34 cellular contexts compared by ENCODE assay signal in genomic region chr11:62150887-62151736, GRCh38. TPM values are rescaled to one million over a fixed set of nuclear protein-coding genes. Genes with fewer than 3 reads are reported as not detected.
DNase-seq lines count a peak whose midpoint lies in the region; ATAC-seq and TF ChIP-seq lines count a peak whose summit lies in the region.
"Had no signal": no experiment of that assay in that cellular context is flagged by ENCODE, and none has a peak within 500 bp of the region (broad histone marks: within the 10 kb centered on the region; RNA-seq: fewer than 3 reads in every experiment).

No MANE protein-coding gene starts in this region.

- no peak overlapping the region for H3K4me3 Mint-ChIP-seq in endodermal cell
- H3K4me3 Mint-ChIP-seq: activated naive CD8-positive, alpha-beta T cell treated with anti-CD3 and anti-CD28 coated beads for 36 hours; activated T-cell treated with anti-CD3 and anti-CD28 coated beads, Interleukin-2, amount 50 U/mL, for 24 hours; T-helper 2 cell treated with Interferon-gamma antibody and Interleukin-4, amounts not matched to agents 5 μg/mL and 100 μg/mL, for 36 hours had no signal

- H3K9ac ChIP-seq in endodermal cell (ENCODE audit: extremely low read depth, low read length, poor library complexity, severe bottlenecking), result no peak overlapping the region
- H3K9ac ChIP-seq: BLaER1 treated with 17β-estradiol and CSF1 and Interleukin-3, amounts not matched to agents 10 nM and 100 nM had no signal

- no peaks in the 10 kb centered on the region for H3K4me1 Mint-ChIP-seq in endodermal cell
- H3K4me1 Mint-ChIP-seq: activated naive CD8-positive, alpha-beta T cell treated with anti-CD3 and anti-CD28 coated beads for 36 hours had no signal

- WGBS in endodermal cell (ENCODE audit: insufficient coverage in 1 of 2, insufficient read length in 1 of 2), 2 experiments, result 93 to 98% methylated on average over 5 to 10 of the region's 10 CpGs

- H3K9me3 Mint-ChIP-seq in endodermal cell, result no peaks in the 10 kb centered on the region
- H3K9me3 Mint-ChIP-seq: activated naive CD8-positive, alpha-beta T cell treated with anti-CD3 and anti-CD28 coated beads for 36 hours; activated T-cell treated with anti-CD3 and anti-CD28 coated beads, Interleukin-2, amount 50 U/mL, for 24 hours; T-helper 2 cell treated with Interferon-gamma antibody and Interleukin-4, amounts not matched to agents 5 μg/mL and 100 μg/mL, for 36 hours had no signal

- H3K27me3 ChIP-seq in endodermal cell (ENCODE audit: control insufficient read depth, insufficient read depth, low read length, poor library complexity, severe bottlenecking) (no peaks in the 10 kb centered on the region), vagina (no peaks in the 10 kb centered on the region), gastrocnemius medialis (no peaks in the 10 kb centered on the region)
- H3K27me3 ChIP-seq: BLaER1 treated with 17β-estradiol and CSF1 and Interleukin-3, amounts not matched to agents 10 nM and 100 nM; esophagus squamous epithelium; right lobe of liver; tibial nerve had no signal

- TF ChIP-seq CTCF in endodermal cell (conservative IDR thresholded peaks at IDR 0.05) (no peak), vagina (IDR thresholded peaks at IDR 0.05) (no peak), gastrocnemius medialis (IDR thresholded peaks at IDR 0.05 in 4 of 5, conservative IDR thresholded peaks at IDR 0.05 in 1 of 5) (no peak)

- H3K4me1 ChIP-seq in endodermal cell (ENCODE audit: control insufficient read depth, insufficient read depth, low read length) (no peaks in the 10 kb centered on the region), vagina (no peaks in the 10 kb centered on the region), gastrocnemius medialis (no peaks in the 10 kb centered on the region)
- H3K4me1 ChIP-seq: right lobe of liver, tibial nerve had no signal

- H3K36me3 Mint-ChIP-seq in endodermal cell (ENCODE audit: low read depth), result peaks cover 61% of the 10 kb centered on the region

- H3K4me3 ChIP-seq in endodermal cell (ENCODE audit: low read length) (no peak overlapping the region), vagina (no peak overlapping the region), gastrocnemius medialis (no peak overlapping the region)
- H3K4me3 ChIP-seq: BLaER1 treated with 17β-estradiol and CSF1 and Interleukin-3, amounts not matched to agents 10 nM and 100 nM; esophagus squamous epithelium; right lobe of liver; tibial nerve had no signal

- in situ Hi-C loops in gastrocnemius medialis (cut with MboI; ENCODE audit: low sequenced_read_pairs in 4 of 4), result no loop called here

- peak; percentile 44 for DNase-seq in activated CD8-positive, alpha-beta memory T cell treated with anti-CD3 and anti-CD28 coated beads for 24 hours
- no peak for DNase-seq in activated CD8-positive, alpha-beta memory T cell treated with anti-CD3 and anti-CD28 coated beads, Interleukin-2, amount 50 U/mL, for 4 hours
- DNase-seq in endodermal cell (peak; percentile 29), posterior vena cava (ENCODE audit: low spot score) (peak; percentile 52), vagina (ENCODE audit: extremely low spot score in 2 of 2) (peak; percentile 74 to 82), NCI-H748 treated with DMSO at 0.1 percent for 48 hours (lab: John Stamatoyannopoulos, UW) (no peak), gastrocnemius medialis (no peak)
- no peak for DNase-seq in activated naive CD4-positive, alpha-beta T cell treated with anti-CD3 and anti-CD28 coated beads, Interleukin-2, amount 50 U/mL, for 16 hours
- DNase-seq: activated naive CD8-positive, alpha-beta T cell treated with anti-CD3 and anti-CD28 coated beads for 36 hours; central memory CD4-positive, alpha-beta T cell; COR-L47; DMS79; esophagus squamous epithelium; foreskin melanocyte; GF-D8; GOT3; Kasumi-1; NCI-H1436 treated with DMSO at 0.1 percent for 48 hours; NCI-H2081 treated with DMSO at 0.1 percent for 48 hours; NCI-H226; NCI-H526 treated with DMSO at 0.1 percent for 48 hours; right lobe of liver; SHP77 treated with DMSO at 0.1 percent for 48 hours; stimulated activated CD4-positive, alpha-beta T cell treated with anti-CD3 and anti-CD28 coated beads, Interleukin-12 subunit alpha, Interleukin-12 subunit beta, amount 100 ng/mL, for 4 hours; stimulated activated CD4-positive, alpha-beta T cell treated with anti-CD3 and anti-CD28 coated beads, Interleukin-2, amount 100 ng/mL, for 48 hours had no signal

- intact Hi-C loops in posterior vena cava (cut with DNase I), result no loop called here
- intact Hi-C loops in vagina (cut with DNase I), result no loop called here
- intact Hi-C loops in gastrocnemius medialis (cut with DNase I; ENCODE audit: low total_unique reads), result no loop called here

- TF ChIP-seq POLR2A in vagina (IDR thresholded peaks at IDR 0.05) (no peak), gastrocnemius medialis (IDR thresholded peaks at IDR 0.05) (no peak)

- H3K36me3 ChIP-seq in endodermal cell (ENCODE audit: control insufficient read depth, insufficient read depth, low read length) (peaks cover 41% of the 10 kb centered on the region), vagina (peaks cover 0 to 54% of the 10 kb centered on the region in 2 donors), gastrocnemius medialis (peaks cover 0 to 42% of the 10 kb centered on the region in 2 donors)

- H3K27ac Mint-ChIP-seq in endodermal cell, result no peak overlapping the region
- H3K27ac Mint-ChIP-seq: activated naive CD8-positive, alpha-beta T cell treated with anti-CD3 and anti-CD28 coated beads for 36 hours; activated T-cell treated with anti-CD3 and anti-CD28 coated beads, Interleukin-2, amount 50 U/mL, for 24 hours; T-helper 2 cell treated with Interferon-gamma antibody and Interleukin-4, amounts not matched to agents 5 μg/mL and 100 μg/mL, for 36 hours had no signal

- H3K9me3 ChIP-seq in endodermal cell (ENCODE audit: control insufficient read depth, low read length) (no peaks in the 10 kb centered on the region), vagina (no peaks in the 10 kb centered on the region), gastrocnemius medialis (no peaks in the 10 kb centered on the region)
- H3K9me3 ChIP-seq: BLaER1 treated with 17β-estradiol and CSF1 and Interleukin-3, amounts not matched to agents 10 nM and 100 nM; esophagus squamous epithelium; right lobe of liver; tibial nerve had no signal

- H3K27ac ChIP-seq in endodermal cell (ENCODE audit: low read depth, low read length) (no peak overlapping the region), vagina (no peak overlapping the region), gastrocnemius medialis (no peak overlapping the region)
- H3K27ac ChIP-seq: 22Rv1; BLaER1 treated with 17β-estradiol and CSF1 and Interleukin-3, amounts not matched to agents 10 nM and 100 nM; esophagus squamous epithelium; right lobe of liver; tibial nerve had no signal

- no peaks in the 10 kb centered on the region for H3K27me3 Mint-ChIP-seq in endodermal cell (ENCODE audit: insufficient read depth)
- H3K27me3 Mint-ChIP-seq: activated naive CD8-positive, alpha-beta T cell treated with anti-CD3 and anti-CD28 coated beads for 36 hours; activated T-cell treated with anti-CD3 and anti-CD28 coated beads, Interleukin-2, amount 50 U/mL, for 24 hours had no signal

- no peak for ATAC-seq in gastrocnemius medialis

RNA-seq across cellular contexts. Expression of gene INCENP, which starts 27.3 kb away (rescaled TPM):
- 100 to 1,000 TPM in 1 of 2 donors, 10 to 100 TPM in 1; 58.1 to 115 TPM for total RNA-seq in endodermal cell
- polyA plus RNA-seq in endodermal cell (2013, experiment 1 of 2), result 83.6 TPM
- 83.0 TPM for polyA plus RNA-seq in endodermal cell (2013, experiment 2 of 2)
- 10 to 100 TPM; 11.8 to 22.4 TPM for total RNA-seq in posterior vena cava
- total RNA-seq in vagina, result 39.0 TPM
- 10 to 100 TPM in 2 of 4 donors, 1 to 10 TPM in 2; 6.3 to 18.7 (median 13.7) TPM for total RNA-seq in gastrocnemius medialis

RNA-seq across cellular contexts. Expression of gene SCGB1D1, which starts 38.9 kb away (rescaled TPM):
- not detected for total RNA-seq in endodermal cell
- polyA plus RNA-seq in endodermal cell (2013, experiment 1 of 2), result not detected
- polyA plus RNA-seq in endodermal cell (2013, experiment 2 of 2), result not detected
- not detected for total RNA-seq in posterior vena cava
- not detected for total RNA-seq in vagina
- not detected for total RNA-seq in gastrocnemius medialis
- total RNA-seq: activated naive CD8-positive, alpha-beta T cell treated with anti-CD3 and anti-CD28 coated beads for 36 hours; astrocyte; dermis microvascular lymphatic vessel endothelial cell; esophagus squamous epithelium; lung microvascular endothelial cell; right lobe of liver; tibial nerve had no signal
- polyA plus RNA-seq: neural cell had no signal

RNA-seq across cellular contexts. Expression of gene SCGB2A1, which starts 57.4 kb away (rescaled TPM):
- total RNA-seq in endodermal cell, result not detected
- not detected for polyA plus RNA-seq in endodermal cell (2013, experiment 1 of 2)
- polyA plus RNA-seq in endodermal cell (2013, experiment 2 of 2), result not detected
- total RNA-seq in posterior vena cava, result not detected
- total RNA-seq in vagina, result not detected
- total RNA-seq in gastrocnemius medialis, result not detected
- total RNA-seq: activated naive CD8-positive, alpha-beta T cell treated with anti-CD3 and anti-CD28 coated beads for 36 hours; astrocyte; dermis microvascular lymphatic vessel endothelial cell; lung microvascular endothelial cell; right lobe of liver; tibial nerve had no signal
- polyA plus RNA-seq: neural cell had no signal

Comparison
In these comparisons a context has a peak if more than half of its experiments do, and no peak if none do; other contexts are left out.
1. DNase-seq: peak in activated CD8-positive, alpha-beta memory T cell treated with anti-CD3 and anti-CD28 coated beads for 24 hours (single experiment), endodermal cell (single experiment), posterior vena cava (single experiment) and vagina (2 of 2); none in activated CD8-positive, alpha-beta memory T cell treated with anti-CD3 and anti-CD28 coated beads, Interleukin-2, amount 50 U/mL, for 4 hours (single experiment), NCI-H748 treated with DMSO at 0.1 percent for 48 hours (single experiment), gastrocnemius medialis (0 of 2) and activated naive CD4-positive, alpha-beta T cell treated with anti-CD3 and anti-CD28 coated beads, Interleukin-2, amount 50 U/mL, for 16 hours (single experiment).